ENCODE assay signal across 19 cellular contexts in the genomic region with DNA sequence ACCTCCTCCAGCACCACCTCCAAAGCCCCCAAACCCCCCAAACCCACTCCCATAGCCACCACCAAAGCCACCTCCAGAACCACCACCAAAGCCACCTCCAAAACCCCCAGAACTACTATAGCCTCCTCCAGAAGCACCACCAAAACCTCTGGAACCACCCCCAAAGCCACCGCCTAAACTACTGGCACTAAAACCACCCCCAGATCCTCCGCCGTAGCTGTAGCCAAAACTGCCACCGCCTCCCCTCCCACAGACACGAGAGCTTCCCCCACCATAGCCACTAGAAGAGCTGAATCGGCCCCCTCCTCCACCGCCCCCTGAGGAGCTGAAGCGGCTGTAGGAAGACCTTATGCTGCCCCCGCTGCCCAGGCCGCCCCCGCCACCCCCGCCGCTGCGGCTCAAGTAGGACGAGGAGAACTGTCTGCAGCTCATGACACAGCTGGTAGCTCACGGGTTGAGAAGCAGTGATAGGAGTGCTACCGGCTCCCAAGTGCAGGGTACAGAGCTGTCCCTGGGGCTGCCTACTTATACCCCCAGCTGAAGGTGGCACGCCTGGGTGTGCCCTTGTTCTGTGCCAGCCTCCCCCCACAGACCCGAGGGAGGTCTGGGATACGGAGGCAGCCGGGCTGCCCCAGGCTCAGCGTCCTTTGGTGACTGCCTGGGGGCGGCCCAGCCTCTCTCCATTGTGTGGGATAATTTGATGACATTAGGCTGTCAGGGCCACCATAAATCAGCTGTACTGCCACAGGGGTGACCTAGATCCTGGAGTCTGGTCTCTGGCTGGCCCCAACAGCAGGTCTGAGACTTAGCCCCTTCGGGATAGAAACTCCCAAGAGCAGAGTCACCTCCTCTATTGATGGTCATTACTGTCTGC. TPM values are rescaled to one million over a fixed set of nuclear protein-coding genes. Genes with fewer than 3 reads are reported as not detected.
"Had no signal": no experiment of that assay in that cellular context is flagged by ENCODE, and none has a peak within 500 bp of the region (broad histone marks: within the 10 kb centered on the region; RNA-seq: fewer than 3 reads in every experiment).

A gene with protein sequence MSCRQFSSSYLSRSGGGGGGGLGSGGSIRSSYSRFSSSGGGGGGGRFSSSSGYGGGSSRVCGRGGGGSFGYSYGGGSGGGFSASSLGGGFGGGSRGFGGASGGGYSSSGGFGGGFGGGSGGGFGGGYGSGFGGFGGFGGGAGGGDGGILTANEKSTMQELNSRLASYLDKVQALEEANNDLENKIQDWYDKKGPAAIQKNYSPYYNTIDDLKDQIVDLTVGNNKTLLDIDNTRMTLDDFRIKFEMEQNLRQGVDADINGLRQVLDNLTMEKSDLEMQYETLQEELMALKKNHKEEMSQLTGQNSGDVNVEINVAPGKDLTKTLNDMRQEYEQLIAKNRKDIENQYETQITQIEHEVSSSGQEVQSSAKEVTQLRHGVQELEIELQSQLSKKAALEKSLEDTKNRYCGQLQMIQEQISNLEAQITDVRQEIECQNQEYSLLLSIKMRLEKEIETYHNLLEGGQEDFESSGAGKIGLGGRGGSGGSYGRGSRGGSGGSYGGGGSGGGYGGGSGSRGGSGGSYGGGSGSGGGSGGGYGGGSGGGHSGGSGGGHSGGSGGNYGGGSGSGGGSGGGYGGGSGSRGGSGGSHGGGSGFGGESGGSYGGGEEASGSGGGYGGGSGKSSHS (minus strand): TSS at position 499 of the 874 bp plus-strand sequence. CDS start 67 bp downstream, at position 432.

- DNase-seq: activated B cell treated with CpG ODN at 0.5 μM for 24 hours; activated CD4-positive, alpha-beta memory T cell treated with anti-CD3 and anti-CD28 coated beads for 36 hours; activated CD4-positive, alpha-beta T cell treated with anti-CD3 and anti-CD28 coated beads for 4 hours; activated gamma-delta T cell treated with Interleukin-2 at 50 U/mL for 16 hours; activated T-cell treated with anti-CD3 and anti-CD28 coated beads for 4 hours; amniotic stem cell; effector memory CD4-positive, alpha-beta T cell; immature natural killer cell; lower lobe of right lung; naive thymus-derived CD8-positive, alpha-beta T cell; spleen; stimulated activated CD4-positive, alpha-beta T cell treated with anti-CD3 and anti-CD28 coated beads, Interleukin-4, amount 100 ng/mL, for 4 hours; stimulated activated naive B cell treated with anti-CD40 and anti-IgM and Interleukin-4, amounts not matched to agents 10 μg/mL and 1 μg/mL and 100 μg/mL, for 72 hours; thyroid gland had no signal

- H3K4me1 ChIP-seq: lower lobe of right lung, parathyroid adenoma, spleen, thyroid gland had no signal

- H3K4me3 ChIP-seq: lower lobe of right lung, spleen, thyroid gland had no signal

- H3K36me3 Mint-ChIP-seq: activated CD4-positive, alpha-beta memory T cell treated with anti-CD3 and anti-CD28 coated beads for 36 hours; activated naive CD8-positive, alpha-beta T cell; immature natural killer cell had no signal

- H2AFZ ChIP-seq: parathyroid adenoma had no signal

- H3K27me3 ChIP-seq: thyroid gland had no signal

- H3K4me3 Mint-ChIP-seq: activated B cell treated with CpG ODN at 0.5 μM for 24 hours; activated CD4-positive, alpha-beta memory T cell treated with anti-CD3 and anti-CD28 coated beads for 36 hours; activated naive CD8-positive, alpha-beta T cell; activated T-helper 1 cell treated with anti-CD3 and anti-CD28 coated beads, Interleukin-12 subunit alpha, Interleukin-12 subunit beta, Interleukin-2, Interleukin-4 antibody, amounts not matched to agents 30 ng/mL and 10 ng/mL and 1 ng/mL, durations not matched to agents 14 hours and 24 hours and 36 hours; dendritic cell treated with granulocyte-macrophage colony-stimulating factor and Interleukin-4, amounts not matched to agents 40 ng/mL and 50 ng/mL, for 4 days; immature natural killer cell; naive thymus-derived CD8-positive, alpha-beta T cell; stimulated activated naive B cell treated with anti-CD40 and anti-IgM and Interleukin-4, amounts not matched to agents 10 μg/mL and 1 μg/mL and 100 μg/mL, for 72 hours had no signal

- H3K27ac ChIP-seq: lower lobe of right lung, neutrophil, parathyroid adenoma, spleen, thyroid gland had no signal

- H3K9me3 ChIP-seq: lower lobe of right lung, thyroid gland had no signal

- ATAC-seq: lower lobe of right lung; naive thymus-derived CD8-positive, alpha-beta T cell; stimulated activated naive B cell treated with anti-CD40 and anti-IgM and Interleukin-4, amounts not matched to agents 10 μg/mL and 1 μg/mL and 100 μg/mL, for 72 hours had no signal

- H3K9ac ChIP-seq: parathyroid adenoma had no signal

- H3K36me3 ChIP-seq: lower lobe of right lung, neutrophil, spleen, thyroid gland had no signal

- H3K27ac Mint-ChIP-seq: activated B cell treated with CpG ODN at 0.5 μM for 24 hours; activated CD4-positive, alpha-beta memory T cell treated with anti-CD3 and anti-CD28 coated beads for 36 hours; activated naive CD8-positive, alpha-beta T cell; activated T-helper 1 cell treated with anti-CD3 and anti-CD28 coated beads, Interleukin-12 subunit alpha, Interleukin-12 subunit beta, Interleukin-2, Interleukin-4 antibody, amounts not matched to agents 30 ng/mL and 10 ng/mL and 1 ng/mL, durations not matched to agents 14 hours and 24 hours and 36 hours; dendritic cell treated with granulocyte-macrophage colony-stimulating factor and Interleukin-4, amounts not matched to agents 40 ng/mL and 50 ng/mL, for 4 days; stimulated activated naive B cell treated with anti-CD40 and anti-IgM and Interleukin-4, amounts not matched to agents 10 μg/mL and 1 μg/mL and 100 μg/mL, for 72 hours had no signal

RNA-seq across cellular contexts. Expression of the gene that starts here (rescaled TPM):
- polyA plus RNA-seq: immature natural killer cell; naive thymus-derived CD8-positive, alpha-beta T cell; spleen had no signal
